Comparison of ENCODE assay signal across 26 cellular contexts in genomic region chr3:66077973-66078372, GRCh38.
"Had no signal": no experiment of that assay in that cellular context is flagged by ENCODE, and none has a peak within 500 bp of the region (broad histone marks: within the 10 kb centered on the region; RNA-seq: fewer than 3 reads in every experiment).

No MANE protein-coding gene starts in this region.

- H3K27me3 ChIP-seq: stomach, suprapubic skin, testis, tibial artery, tibial nerve, transverse colon, upper lobe of left lung, upper lobe of right lung, uterus, vagina had no signal

- DNase-seq: stimulated activated CD4-positive, alpha-beta T cell treated with anti-CD3 and anti-CD28 coated beads, Interleukin-2, amount 100 ng/mL, for 48 hours; stimulated activated CD4-positive, alpha-beta T cell treated with anti-CD3 and anti-CD28 coated beads, Interleukin-4, amount 100 ng/mL, for 1 hour; stimulated activated CD4-positive, alpha-beta T cell treated with anti-CD3 and anti-CD28 coated beads, Interleukin-4, amount 100 ng/mL, for 24 hours; stimulated activated CD4-positive, alpha-beta T cell treated with anti-CD3 and anti-CD28 coated beads, Interleukin-4, amount 100 ng/mL, for 4 hours; stimulated activated CD8-positive, alpha-beta memory T cell treated with anti-CD3 and anti-CD28 coated beads, Interleukin-4, amount 100 ng/mL, for 48 hours; stimulated activated naive B cell treated with anti-CD40 and anti-IgM and Interleukin-4, amounts not matched to agents 10 μg/mL and 1 μg/mL and 100 μg/mL, for 72 hours; stimulated activated naive CD4-positive, alpha-beta T cell; stimulated activated naive CD4-positive, alpha-beta T cell treated with Interleukin-2 at 50 U/mL for 16 hours; stimulated activated naive CD8-positive, alpha-beta T cell treated with anti-CD3 and anti-CD28 coated beads, Interleukin-15, amount 100 ng/mL, for 72 hours; stimulated activated naive CD8-positive, alpha-beta T cell treated with anti-CD3 and anti-CD28 coated beads, Interleukin-15, Interleukin-2, amounts not matched to agents 100 U/mL and 50 U/mL, for 24 hours; stomach; substantia nigra; testis; tibial artery; transverse colon; trophoblast cell; upper lobe of left lung; upper lobe of right lung; uterus had no signal

- H3K27ac ChIP-seq: stomach, suprapubic skin, testis, thoracic aorta, tibial artery, tibial nerve, transverse colon, upper lobe of left lung, upper lobe of right lung, uterus, vagina had no signal

- H3K36me3 ChIP-seq: stomach, suprapubic skin, thoracic aorta, tibial artery, tibial nerve, transverse colon, upper lobe of left lung, upper lobe of right lung, uterus, vagina had no signal

- FAIRE-seq: urothelium cell line had no signal

- H3K4me1 ChIP-seq: suprapubic skin, testis, tibial artery, upper lobe of left lung, upper lobe of right lung, uterus, vagina had no signal

- ATAC-seq: stimulated activated effector memory CD8-positive, alpha-beta T cell treated with anti-CD3 and anti-CD28 coated beads, Interleukin-12 subunit alpha, Interleukin-12 subunit beta, amount 100 ng/mL, for 72 hours; stimulated activated memory B cell treated with anti-CD40 and anti-IgM and Interleukin-4, amounts not matched to agents 10 μg/mL and 1 μg/mL and 100 μg/mL, for 72 hours; stimulated activated naive B cell treated with anti-CD40 and anti-IgM and Interleukin-4, amounts not matched to agents 10 μg/mL and 1 μg/mL and 100 μg/mL, for 72 hours; stimulated activated naive CD8-positive, alpha-beta T cell treated with anti-CD3 and anti-CD28 coated beads, Interleukin-15, amount 100 ng/mL, for 72 hours; stimulated activated naive CD8-positive, alpha-beta T cell treated with anti-CD3 and anti-CD28 coated beads, Interleukin-15, Interleukin-2, amounts not matched to agents 100 U/mL and 50 U/mL, for 24 hours; upper lobe of right lung had no signal

- H3K9me3 ChIP-seq: stomach, suprapubic skin, testis, thoracic aorta, tibial artery, tibial nerve, transverse colon, upper lobe of left lung, upper lobe of right lung, uterus, vagina had no signal

- H3K4me3 ChIP-seq: stomach, suprapubic skin, testis, thoracic aorta, tibial artery, tibial nerve, transverse colon, upper lobe of left lung, upper lobe of right lung, uterus, vagina had no signal
